ENCODE assay signal across 8 cellular contexts in the genomic region with DNA sequence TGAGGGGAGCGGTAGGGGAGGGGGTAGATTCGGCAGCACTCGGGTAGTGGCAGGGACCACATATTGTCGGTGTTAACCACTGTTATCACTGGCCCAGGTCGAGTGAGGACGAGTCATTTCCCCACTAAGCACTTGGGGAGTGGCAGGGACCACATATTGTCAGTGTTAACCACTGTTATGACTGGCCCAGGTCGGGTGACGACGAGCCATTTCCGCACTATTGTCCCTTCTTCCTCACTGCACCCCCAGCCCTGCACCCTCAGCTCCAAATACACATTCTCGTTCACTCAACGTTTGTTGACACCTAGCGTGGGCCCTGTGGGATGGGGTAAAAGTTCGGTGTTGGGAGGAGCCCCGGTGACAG. TPM values are rescaled to one million over a fixed set of nuclear protein-coding genes. Genes with fewer than 3 reads are reported as not detected.
DNase-seq lines count a peak whose midpoint lies in the region; ATAC-seq and TF ChIP-seq lines count a peak whose summit lies in the region.

No MANE protein-coding gene starts in this region.

- H3K27ac Mint-ChIP-seq in chondrocyte (ENCODE audit: unreplicated experiment), result peak overlapping the region; percentile 96
- peak overlapping the region; percentile 97 for H3K27ac Mint-ChIP-seq in stimulated activated memory B cell treated with anti-CD40 and anti-IgM and Interleukin-4, amounts not matched to agents 10 μg/mL and 1 μg/mL and 100 μg/mL, for 72 hours

- H3K4me1 Mint-ChIP-seq in chondrocyte (ENCODE audit: low read depth), result peaks cover 27% of the 10 kb centered on the region
- peaks cover 31% of the 10 kb centered on the region for H3K4me1 Mint-ChIP-seq in stimulated activated memory B cell treated with anti-CD40 and anti-IgM and Interleukin-4, amounts not matched to agents 10 μg/mL and 1 μg/mL and 100 μg/mL, for 72 hours

- peak; percentile 1 for DNase-seq in DMS79 treated with DMSO at 0.1 percent for 48 hours (lab: John Stamatoyannopoulos, UW)
- DNase-seq in DMS79 (lab: John Stamatoyannopoulos, UW), result no peak
- no peak for DNase-seq in chondrocyte (ENCODE audit: low spot score)
- no peak for DNase-seq in retina

- no peaks in the 10 kb centered on the region for H3K9me3 Mint-ChIP-seq in chondrocyte (ENCODE audit: low read depth)
- no peaks in the 10 kb centered on the region for H3K9me3 Mint-ChIP-seq in stimulated activated memory B cell treated with anti-CD40 and anti-IgM and Interleukin-4, amounts not matched to agents 10 μg/mL and 1 μg/mL and 100 μg/mL, for 72 hours

- no peaks in the 10 kb centered on the region for H3K36me3 ChIP-seq in mucosa of stomach (ENCODE audit: control insufficient read depth, insufficient read depth, low read length)

- H3K27me3 Mint-ChIP-seq in chondrocyte (ENCODE audit: low read depth), result peaks cover 2% of the 10 kb centered on the region
- no peaks in the 10 kb centered on the region for H3K27me3 Mint-ChIP-seq in stimulated activated memory B cell treated with anti-CD40 and anti-IgM and Interleukin-4, amounts not matched to agents 10 μg/mL and 1 μg/mL and 100 μg/mL, for 72 hours

- H3K27me3 ChIP-seq in mucosa of stomach (ENCODE audit: control insufficient read depth, insufficient read depth, low read length), result no peaks in the 10 kb centered on the region

- peaks cover 2% of the 10 kb centered on the region for H3K36me3 Mint-ChIP-seq in chondrocyte (ENCODE audit: low read depth)
- H3K36me3 Mint-ChIP-seq in stimulated activated memory B cell treated with anti-CD40 and anti-IgM and Interleukin-4, amounts not matched to agents 10 μg/mL and 1 μg/mL and 100 μg/mL, for 72 hours, result peaks cover 14% of the 10 kb centered on the region

- peak overlapping the region; percentile 71 for H3K4me3 ChIP-seq in WI38 (ENCODE audit: low read depth, low read length)
- H3K4me3 ChIP-seq in mucosa of stomach (ENCODE audit: low read length), result peak overlapping the region; percentile 75

- peak; percentile 49 for ATAC-seq in HG03103 (IDR thresholded peaks at IDR 0.05; ENCODE audit: low read depth, unreplicated experiment)
- ATAC-seq in stimulated activated memory B cell treated with anti-CD40 and anti-IgM and Interleukin-4, amounts not matched to agents 10 μg/mL and 1 μg/mL and 100 μg/mL, for 72 hours, result peak; percentile 81

- H3K9ac ChIP-seq in mucosa of stomach (ENCODE audit: low read length), result peak overlapping the region; percentile 90

- no peak for TF ChIP-seq CTCF in WI38 (IDR thresholded peaks at IDR 0.05; ENCODE audit: low read depth, low read length)
- no peak for TF ChIP-seq CTCF in chondrocyte (IDR thresholded peaks at IDR 0.05)

- H3K9me3 ChIP-seq in mucosa of stomach (ENCODE audit: control insufficient read depth, low read length), result no peaks in the 10 kb centered on the region

- peak overlapping the region; percentile 96 for H3K4me3 Mint-ChIP-seq in chondrocyte (ENCODE audit: unreplicated experiment)
- peak overlapping the region; percentile 97 for H3K4me3 Mint-ChIP-seq in stimulated activated memory B cell treated with anti-CD40 and anti-IgM and Interleukin-4, amounts not matched to agents 10 μg/mL and 1 μg/mL and 100 μg/mL, for 72 hours

- peaks cover 11% of the 10 kb centered on the region for H3K4me1 ChIP-seq in mucosa of stomach (ENCODE audit: control insufficient read depth, insufficient read depth, low read length)

RNA-seq across cellular contexts. Expression of a gene that starts 0.5 kb away (rescaled TPM):
- total RNA-seq in chondrocyte, result 22.7 to 37.4 TPM (median 27.2 TPM) in 3 replicates

RNA-seq across cellular contexts. Expression of a gene that starts 35.5 kb away (rescaled TPM):
- total RNA-seq in chondrocyte, result 39.1 to 41.8 TPM (median 40.6 TPM) in 3 replicates

RNA-seq across cellular contexts. Expression of a gene that starts 43.1 kb away (rescaled TPM):
- not detected in 3 replicates for total RNA-seq in chondrocyte
